In genomic region chr18:74216661-74217110, GRCh38 we compare ENCODE assay signal across 34 cellular contexts.
"Had no signal": no experiment of that assay in that cellular context is flagged by ENCODE, and none has a peak within 500 bp of the region (broad histone marks: within the 10 kb centered on the region; RNA-seq: fewer than 3 reads in every experiment).

No MANE protein-coding gene starts in this region.

- H3K4me1 ChIP-seq: ascending aorta, Peyer's patch had no signal

- H3K27ac ChIP-seq: ascending aorta, breast epithelium, Peyer's patch, RWPE1, WERI-Rb-1 had no signal

- H3K27me3 ChIP-seq: ascending aorta, breast epithelium, MG63, Peyer's patch had no signal

- H3K36me3 ChIP-seq: ascending aorta, breast epithelium, MG63, Peyer's patch, WERI-Rb-1 had no signal

- H3K4me3 ChIP-seq: ascending aorta, breast epithelium, MG63, Peyer's patch had no signal

- DNase-seq: activated CD4-positive, alpha-beta memory T cell treated with anti-CD3 and anti-CD28 coated beads, Interleukin-2, amount 10 ng/mL, durations not matched to agents 7 days and 5 days; activated CD4-positive, alpha-beta T cell treated with anti-CD3 and anti-CD28 coated beads for 1 hour; activated CD4-positive, alpha-beta T cell treated with anti-CD3 and anti-CD28 coated beads for 48 hours; activated CD4-positive, CD25-positive, alpha-beta regulatory T cell; activated CD8-positive, alpha-beta memory T cell treated with anti-CD3 and anti-CD28 coated beads for 24 hours; activated CD8-positive, alpha-beta memory T cell treated with anti-CD3 and anti-CD28 coated beads, Interleukin-2, amount 10 ng/mL, durations not matched to agents 7 days and 5 days; activated CD8-positive, alpha-beta memory T cell treated with anti-CD3 and anti-CD28 coated beads, Interleukin-2, amount 50 U/mL, for 48 hours; activated effector memory CD4-positive, alpha-beta T cell treated with Interleukin-2 at 50 U/mL for 16 hours; activated naive CD4-positive, alpha-beta T cell treated with anti-CD3 and anti-CD28 coated beads, Interleukin-2, amount 50 U/mL, for 16 hours; activated naive CD8-positive, alpha-beta T cell treated with anti-CD3 and anti-CD28 coated beads for 36 hours; activated T-cell treated with anti-CD3 and anti-CD28 coated beads, Interleukin-2, amount 50 U/mL, for 48 hours; amygdala; Kasumi-1; KG1; MG63; NCI-H1048; NCI-H1105 treated with DMSO at 0.1 percent for 48 hours; NCI-H1436; NCI-H1694; NCI-H1930; NCI-H2081 treated with DMSO at 0.1 percent for 48 hours; NCI-H226; NCI-H446 treated with DMSO at 0.1 percent for 48 hours; NCI-H524; NCI-H69; Peyer's patch; SW 1271; T-helper 1 cell; T1000; WERI-Rb-1 had no signal

- H3K9me3 ChIP-seq: ascending aorta, breast epithelium, MG63, Peyer's patch had no signal

- ATAC-seq: activated CD8-positive, alpha-beta memory T cell treated with anti-CD3 and anti-CD28 coated beads, Interleukin-2, amount 10 ng/mL, durations not matched to agents 7 days and 5 days; Right ventricle myocardium inferior had no signal
